2 cellular contexts compared by ENCODE assay signal in genomic region chr15:41780727-41781126, GRCh38.
TF ChIP-seq lines count a peak whose summit lies in the region.

No MANE protein-coding gene starts in this region.

TF ChIP-seq in endothelial cell of umbilical vein, 7 proteins besides CTCF, POLR2A, EP300 and RAD21:
- no peak for TF ChIP-seq MYC (IDR thresholded peaks at IDR 0.05; ENCODE audit: low read depth, low read length)
- no peak for TF ChIP-seq GATA2 (IDR thresholded peaks at IDR 0.05; ENCODE audit: insufficient read depth, insufficient read length, low read depth, low read length)
- no peak for TF ChIP-seq MAX (IDR thresholded peaks at IDR 0.05; ENCODE audit: insufficient read depth, insufficient read length)
- TF ChIP-seq EZH2 (IDR thresholded peaks at IDR 0.05; ENCODE audit: borderline replicate concordance, low read depth, low read length, severe bottlenecking) = no peak
- no peak for TF ChIP-seq FOS (IDR thresholded peaks at IDR 0.05; ENCODE audit: borderline replicate concordance, insufficient read depth, low read length)
- no peak for TF ChIP-seq POLR2AphosphoS5 (IDR thresholded peaks at IDR 0.05; ENCODE audit: insufficient read depth, low read depth, low read length)
- no peak for TF ChIP-seq JUN (IDR thresholded peaks at IDR 0.05; ENCODE audit: borderline replicate concordance, insufficient read depth, insufficient read length, low read depth)

TF ChIP-seq in HEK293T, 16 proteins besides CTCF, POLR2A, EP300 and RAD21:
- TF ChIP-seq NFRKB (IDR thresholded peaks at IDR 0.05) (no peak), FOXA1 (IDR thresholded peaks at IDR 0.05) (no peak), PKNOX1 (IDR thresholded peaks at IDR 0.05) (no peak), FOXK2 (IDR thresholded peaks at IDR 0.05) (no peak), L3MBTL2 (conservative IDR thresholded peaks at IDR 0.05) (no peak), TARDBP (IDR thresholded peaks at IDR 0.05) (no peak), ELF4 (IDR thresholded peaks at IDR 0.05) (no peak), HDGF (IDR thresholded peaks at IDR 0.05; ENCODE audit: borderline replicate concordance) (no peak), FOXM1 (IDR thresholded peaks at IDR 0.05; ENCODE audit: borderline replicate concordance) (no peak), BHLHE40 (IDR thresholded peaks at IDR 0.05; ENCODE audit: borderline replicate concordance) (no peak), SUZ12 (IDR thresholded peaks at IDR 0.05) (no peak), ARNT (IDR thresholded peaks at IDR 0.05) (no peak), ZNF384 (IDR thresholded peaks at IDR 0.05) (no peak), LEF1 (IDR thresholded peaks at IDR 0.05; ENCODE audit: borderline replicate concordance) (no peak), SP1 (IDR thresholded peaks at IDR 0.05) (no peak), CTBP1 (IDR thresholded peaks at IDR 0.05; ENCODE audit: borderline replicate concordance) (no peak)
